ENCODE assay signal across 10 cellular contexts in the genomic region with DNA sequence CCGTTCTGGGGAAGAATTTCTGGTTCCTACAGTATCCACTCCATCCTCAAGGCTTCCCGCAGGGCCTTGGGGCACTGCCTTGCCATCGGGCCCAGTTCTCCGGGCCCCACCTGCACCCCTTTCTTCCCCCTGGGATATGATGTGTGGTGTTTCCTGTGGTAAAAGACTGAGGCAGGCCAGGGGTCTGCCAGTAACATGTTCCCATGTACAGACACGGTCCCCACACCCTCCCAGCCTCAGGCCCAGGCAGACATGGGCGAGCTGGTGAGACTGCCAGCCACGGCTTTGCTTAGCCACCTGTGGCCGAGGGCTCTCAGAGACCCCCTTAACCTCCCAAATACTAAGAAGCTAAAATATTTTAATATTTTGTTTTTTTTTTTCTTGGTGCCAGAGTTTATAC.
"Had no signal": no experiment of that assay in that cellular context is flagged by ENCODE, and none has a peak within 500 bp of the region (broad histone marks: within the 10 kb centered on the region; RNA-seq: fewer than 3 reads in every experiment).

No MANE protein-coding gene starts in this region.

- H3K4me1 ChIP-seq: HAP-1 had no signal

- H3K9me3 ChIP-seq: HAP-1 had no signal

- H3K9ac ChIP-seq: GM23248, KMS-11 had no signal

- H3K4me2 ChIP-seq: KMS-11 had no signal

- ATAC-seq: HCT116, HepG2, K562 had no signal

- DNase-seq: GM23248, GOT3, H7, HFFc6 had no signal

- H2AFZ ChIP-seq: GM23248 had no signal

- H3K4me3 ChIP-seq: GM23248, HAP-1, K562 had no signal

- H3K27ac ChIP-seq: GM23248, HL-60, KMS-11 had no signal
